15 cellular contexts compared by ENCODE assay signal in genomic region chr5:103397996-103398581, GRCh38.
"Had no signal": no experiment of that assay in that cellular context is flagged by ENCODE, and none has a peak within 500 bp of the region (broad histone marks: within the 10 kb centered on the region; RNA-seq: fewer than 3 reads in every experiment).

No MANE protein-coding gene starts in this region.

- H3K9me3 ChIP-seq: psoas muscle, right lobe of liver, tibial nerve had no signal

- H3K27ac ChIP-seq: psoas muscle, right lobe of liver, tibial nerve had no signal

- H3K36me3 ChIP-seq: right lobe of liver, tibial nerve had no signal

- DNase-seq: activated T-cell treated with anti-CD3 and anti-CD28 coated beads, Interleukin-2, amount 50 U/mL, for 1 hour; amygdala; endodermal cell; erythroblast; mammary epithelial cell; occipital lobe; psoas muscle; right lobe of liver; stimulated activated CD4-positive, alpha-beta T cell treated with anti-CD3 and anti-CD28 coated beads, Interleukin-2, amount 100 ng/mL, for 24 hours; stimulated activated naive B cell treated with anti-CD40 and anti-IgM and Interleukin-4, amounts not matched to agents 10 μg/mL and 1 μg/mL and 100 μg/mL, for 72 hours had no signal

- H3K27me3 ChIP-seq: right lobe of liver, tibial nerve had no signal

- H3K4me3 ChIP-seq: psoas muscle, right lobe of liver, tibial nerve had no signal

- ATAC-seq: activated CD4-positive, CD25-positive, alpha-beta regulatory T cell treated with anti-CD3 and anti-CD28 coated beads, Interleukin-2, amount 50 U/mL, for 24 hours; activated naive CD4-positive, alpha-beta T cell treated with anti-CD3 and anti-CD28 coated beads, Interleukin-2, amount 50 U/mL, for 72 hours; left lobe of liver; natural killer cell treated with Interleukin-12 subunit alpha and Interleukin-12 subunit beta and Interleukin-15 and Interleukin-18, amount 100 ng/mL, for 72 hours; psoas muscle; right lobe of liver; stimulated activated naive B cell treated with anti-CD40 and anti-IgM and Interleukin-4, amounts not matched to agents 10 μg/mL and 1 μg/mL and 100 μg/mL, for 72 hours had no signal

- H3K4me1 ChIP-seq: right lobe of liver had no signal
